11 cellular contexts compared by ENCODE assay signal in the genomic region with DNA sequence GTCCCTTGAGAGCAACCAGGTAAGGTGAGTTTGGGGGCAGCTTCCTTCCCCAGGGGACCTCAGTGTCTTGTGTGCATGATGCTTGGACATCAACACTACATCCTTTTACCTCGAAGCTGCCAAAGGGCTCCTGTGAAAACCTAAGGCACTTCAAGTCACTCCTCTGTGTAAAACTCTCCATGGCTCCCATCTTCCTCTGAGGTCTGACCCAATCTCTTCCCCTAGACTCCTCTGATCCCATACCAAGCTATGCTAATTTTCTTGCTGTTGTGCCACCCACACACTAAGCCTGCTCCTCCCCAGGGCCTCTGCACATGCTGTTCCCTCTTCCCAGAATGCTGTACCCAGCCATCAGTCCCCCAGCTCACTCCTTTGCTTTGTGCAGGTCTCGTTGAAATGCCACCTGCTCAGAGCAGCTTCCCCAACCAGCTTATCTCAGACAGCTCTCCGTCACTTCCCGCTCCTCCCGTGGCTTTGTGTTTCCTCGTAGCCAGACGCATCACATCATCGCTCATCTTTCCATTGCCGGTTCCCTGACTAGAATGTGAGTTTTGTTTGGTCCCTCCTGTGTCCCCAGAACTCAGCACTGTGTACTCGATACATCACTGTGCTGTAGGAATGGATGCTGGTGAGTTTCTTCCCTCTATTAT.
A peak's percentile ranks its signal among the peaks of the same experiment; 100 is the strongest.
DNase-seq lines count a peak whose midpoint lies in the region; FAIRE-seq and TF ChIP-seq lines count a peak whose summit lies in the region.
"Had no signal": no experiment of that assay in that cellular context is flagged by ENCODE, and none has a peak within 500 bp of the region (broad histone marks: within the 10 kb centered on the region; RNA-seq: fewer than 3 reads in every experiment).

No MANE protein-coding gene starts in this region.

- intact Hi-C loops in colonic mucosa (cut with DNase I): no loop called here

- no peak for FAIRE-seq in RCC 7860 (lab: Jason Lieb, UNC)

- no peak for TF ChIP-seq CTCF in colonic mucosa (IDR thresholded peaks at IDR 0.05)
- TF ChIP-seq CTCF in chondrocyte (IDR thresholded peaks at IDR 0.05): no peak

- H3K36me3 Mint-ChIP-seq in chondrocyte (ENCODE audit: low read depth): no peaks in the 10 kb centered on the region

- H3K9ac ChIP-seq in colonic mucosa (ENCODE audit: low read depth in 2 of 2, low read length in 2 of 2): no peak overlapping the region

- no peak overlapping the region for H3K27ac Mint-ChIP-seq in chondrocyte (ENCODE audit: unreplicated experiment)

- no peaks in the 10 kb centered on the region for H3K9me3 Mint-ChIP-seq in chondrocyte (ENCODE audit: low read depth)

- H3K27me3 Mint-ChIP-seq in chondrocyte (ENCODE audit: low read depth): peaks cover 29% of the 10 kb centered on the region

- no peak for TF ChIP-seq POLR2A in erythroblast (IDR thresholded peaks at IDR 0.05; ENCODE audit: low read length)

- no peaks in the 10 kb centered on the region for H3K9me3 ChIP-seq in colonic mucosa
- H3K9me3 ChIP-seq: HAP-1, prostate gland had no signal

- no peak overlapping the region for H3K4me3 Mint-ChIP-seq in chondrocyte (ENCODE audit: unreplicated experiment)

- H3K27me3 ChIP-seq in colonic mucosa: no peaks in the 10 kb centered on the region

- peaks cover 3% of the 10 kb centered on the region for H3K4me1 Mint-ChIP-seq in chondrocyte (ENCODE audit: low read depth)

- no peak overlapping the region for H3K4me3 ChIP-seq in colonic mucosa
- H3K4me3 ChIP-seq: HAP-1, prostate gland had no signal

- no peaks in the 10 kb centered on the region for H3K36me3 ChIP-seq in colonic mucosa
- H3K36me3 ChIP-seq: HAP-1, prostate gland had no signal

- H3K4me1 ChIP-seq in colonic mucosa: no peaks in the 10 kb centered on the region
- H3K4me1 ChIP-seq: HAP-1, prostate gland had no signal

- no peak overlapping the region for H3K27ac ChIP-seq in colonic mucosa
- H3K27ac ChIP-seq: prostate gland had no signal

- DNase-seq in CD1c-positive myeloid dendritic cell (ENCODE audit: extremely low spot score) (peak; percentile 77), RCC 7860 (ENCODE audit: low spot score) (peak; percentile 39), colonic mucosa (peak; percentile 46), medulla oblongata (ENCODE audit: extremely low spot score) (peak; percentile 24), NCI-H345 treated with DMSO at 0.1 percent for 48 hours (lab: John Stamatoyannopoulos, UW; ENCODE audit: unreplicated experiment) (no peak), erythroblast (lab: John Stamatoyannopoulos, UW) (no peak), chondrocyte (ENCODE audit: low spot score) (no peak)
- no peak for DNase-seq in stimulated activated CD4-positive, alpha-beta T cell treated with anti-CD3 and anti-CD28 coated beads, Interleukin-12 subunit alpha, Interleukin-12 subunit beta, amount 100 ng/mL, for 4 hours
- DNase-seq: NCI-H524 treated with DMSO at 0.1 percent for 48 hours had no signal

Comparison
In these comparisons a context has a peak if more than half of its experiments do, and no peak if none do; other contexts are left out.
1. DNase-seq: peak in CD1c-positive myeloid dendritic cell (single experiment), RCC 7860 (single experiment), colonic mucosa (single experiment) and medulla oblongata (single experiment); none in NCI-H345 treated with DMSO at 0.1 percent for 48 hours (single experiment), erythroblast (0 of 2), chondrocyte (single experiment) and stimulated activated CD4-positive, alpha-beta T cell treated with anti-CD3 and anti-CD28 coated beads, Interleukin-12 subunit alpha, Interleukin-12 subunit beta, amount 100 ng/mL, for 4 hours (single experiment).